Comparison of ENCODE assay signal across 22 cellular contexts in genomic region chr3:157913052-157913451, GRCh38.
"Had no signal": no experiment of that assay in that cellular context is flagged by ENCODE, and none has a peak within 500 bp of the region (broad histone marks: within the 10 kb centered on the region; RNA-seq: fewer than 3 reads in every experiment).

No MANE protein-coding gene starts in this region.

- H3K9me3 ChIP-seq: gastroesophageal sphincter, right atrium auricular region, testis, transverse colon had no signal

- H3K4me3 Mint-ChIP-seq: activated naive CD4-positive, alpha-beta T cell treated with anti-CD3 and anti-CD28 coated beads, Interleukin-2, amount 10 ng/mL, durations not matched to agents 7 days and 5 days; activated naive CD8-positive, alpha-beta T cell treated with anti-CD3 and anti-CD28 coated beads, Interleukin-2, amount 10 ng/mL, durations not matched to agents 7 days and 5 days; natural killer cell had no signal

- H3K4me1 ChIP-seq: gastroesophageal sphincter, right atrium auricular region, testis had no signal

- H3K4me1 Mint-ChIP-seq: activated naive CD4-positive, alpha-beta T cell treated with anti-CD3 and anti-CD28 coated beads, Interleukin-2, amount 10 ng/mL, durations not matched to agents 7 days and 5 days; activated naive CD8-positive, alpha-beta T cell treated with anti-CD3 and anti-CD28 coated beads, Interleukin-2, amount 10 ng/mL, durations not matched to agents 7 days and 5 days; natural killer cell had no signal

- H3K36me3 Mint-ChIP-seq: activated naive CD4-positive, alpha-beta T cell treated with anti-CD3 and anti-CD28 coated beads, Interleukin-2, amount 10 ng/mL, durations not matched to agents 7 days and 5 days; activated naive CD8-positive, alpha-beta T cell treated with anti-CD3 and anti-CD28 coated beads, Interleukin-2, amount 10 ng/mL, durations not matched to agents 7 days and 5 days; natural killer cell had no signal

- H3K27me3 ChIP-seq: brain microvascular endothelial cell, gastroesophageal sphincter, right atrium auricular region, testis had no signal

- H3K27me3 Mint-ChIP-seq: activated naive CD4-positive, alpha-beta T cell treated with anti-CD3 and anti-CD28 coated beads, Interleukin-2, amount 10 ng/mL, durations not matched to agents 7 days and 5 days; activated naive CD8-positive, alpha-beta T cell treated with anti-CD3 and anti-CD28 coated beads, Interleukin-2, amount 10 ng/mL, durations not matched to agents 7 days and 5 days had no signal

- DNase-seq: activated CD4-positive, alpha-beta T cell treated with anti-CD3 and anti-CD28 coated beads for 48 hours; activated CD4-positive, alpha-beta T cell treated with anti-CD3 and anti-CD28 coated beads, Interleukin-2, amount 50 U/mL, for 48 hours; activated CD8-positive, alpha-beta memory T cell treated with anti-CD3 and anti-CD28 coated beads for 24 hours; activated gamma-delta T cell; activated naive CD4-positive, alpha-beta T cell treated with anti-CD3 and anti-CD28 coated beads, Interleukin-2, amount 10 ng/mL, durations not matched to agents 7 days and 5 days; activated naive CD8-positive, alpha-beta T cell treated with anti-CD3 and anti-CD28 coated beads, Interleukin-2, amount 10 ng/mL, durations not matched to agents 7 days and 5 days; activated T-cell treated with anti-CD3 and anti-CD28 coated beads, Interleukin-2, amount 50 U/mL, for 1 hour; brain microvascular endothelial cell; caudate nucleus; hippocampal formation; kidney; midbrain; natural killer cell; stimulated activated CD4-positive, alpha-beta T cell treated with anti-CD3 and anti-CD28 coated beads, Interleukin-2, amount 100 ng/mL, for 48 hours; stimulated activated naive CD4-positive, alpha-beta T cell treated with Interleukin-2 at 50 U/mL for 16 hours; testis; transverse colon; WERI-Rb-1 had no signal

- H3K27ac Mint-ChIP-seq: activated naive CD4-positive, alpha-beta T cell treated with anti-CD3 and anti-CD28 coated beads, Interleukin-2, amount 10 ng/mL, durations not matched to agents 7 days and 5 days; activated naive CD8-positive, alpha-beta T cell treated with anti-CD3 and anti-CD28 coated beads, Interleukin-2, amount 10 ng/mL, durations not matched to agents 7 days and 5 days; natural killer cell had no signal

- H3K9me3 Mint-ChIP-seq: activated naive CD4-positive, alpha-beta T cell treated with anti-CD3 and anti-CD28 coated beads, Interleukin-2, amount 10 ng/mL, durations not matched to agents 7 days and 5 days; activated naive CD8-positive, alpha-beta T cell treated with anti-CD3 and anti-CD28 coated beads, Interleukin-2, amount 10 ng/mL, durations not matched to agents 7 days and 5 days had no signal

- H3K36me3 ChIP-seq: brain microvascular endothelial cell, gastroesophageal sphincter, right atrium auricular region, transverse colon, WERI-Rb-1 had no signal

- H3K4me3 ChIP-seq: gastroesophageal sphincter, right atrium auricular region, testis, transverse colon had no signal

- H3K27ac ChIP-seq: brain microvascular endothelial cell, gastroesophageal sphincter, right atrium auricular region, testis, WERI-Rb-1 had no signal

- ATAC-seq: activated CD4-positive, CD25-positive, alpha-beta regulatory T cell treated with anti-CD3 and anti-CD28 coated beads, Interleukin-2, amount 50 U/mL, for 24 hours; esophagus mucosa; gastroesophageal sphincter; natural killer cell had no signal
